Comparison of ENCODE assay signal across 31 cellular contexts in the genomic region with DNA sequence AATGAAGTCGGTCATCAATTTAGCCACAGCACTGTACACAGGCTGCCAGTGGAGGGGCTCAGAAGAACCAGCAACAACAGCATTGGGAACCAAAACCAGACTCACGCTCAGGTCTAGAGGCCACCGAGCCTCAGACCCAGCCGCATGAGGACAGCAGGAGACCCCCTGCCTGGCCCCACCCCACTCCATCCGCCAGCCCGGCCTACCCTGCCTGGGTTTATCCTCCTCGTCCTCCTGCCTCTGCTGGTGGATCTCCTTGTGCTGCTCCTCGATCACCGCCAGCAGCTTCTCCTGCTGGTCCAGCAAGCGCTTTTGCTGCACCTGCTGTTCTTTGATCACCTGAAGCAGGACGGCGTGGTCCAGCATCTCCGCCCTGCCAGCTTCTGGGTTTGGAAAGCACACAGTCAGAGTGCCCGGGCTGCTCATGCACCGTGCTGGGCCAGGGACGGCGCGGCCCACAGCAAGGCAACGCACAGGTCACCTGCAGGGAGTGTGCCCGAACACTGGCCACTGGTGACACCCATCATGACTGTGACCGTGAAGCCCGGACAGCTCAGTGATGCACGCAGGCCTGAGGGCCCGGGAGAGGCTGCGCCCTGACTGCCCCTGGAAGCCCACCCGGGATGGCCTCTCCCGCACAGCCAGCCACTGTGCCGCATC. TPM values are rescaled to one million over a fixed set of nuclear protein-coding genes. Genes with fewer than 3 reads are reported as not detected.
DNase-seq lines count a peak whose midpoint lies in the region; ATAC-seq, FAIRE-seq and TF ChIP-seq lines count a peak whose summit lies in the region.
"Had no signal": no experiment of that assay in that cellular context is flagged by ENCODE, and none has a peak within 500 bp of the region (broad histone marks: within the 10 kb centered on the region; RNA-seq: fewer than 3 reads in every experiment).

No MANE protein-coding gene starts in this region.

- H3K36me3 Mint-ChIP-seq in T-helper 2 cell treated with Interferon-gamma antibody and Interleukin-4, amounts not matched to agents 5 μg/mL and 100 μg/mL, for 36 hours (ENCODE audit: low read depth) = peaks cover 23% of the 10 kb centered on the region
- H3K36me3 Mint-ChIP-seq in astrocyte (ENCODE audit: low read depth, unreplicated experiment) = peaks cover 4% of the 10 kb centered on the region
- H3K36me3 Mint-ChIP-seq: activated naive CD8-positive, alpha-beta T cell; CD4-positive, CD25-positive, alpha-beta regulatory T cell had no signal

- no peak overlapping the region for H3K4me3 Mint-ChIP-seq in T-helper 2 cell treated with Interferon-gamma antibody and Interleukin-4, amounts not matched to agents 5 μg/mL and 100 μg/mL, for 36 hours
- no peak overlapping the region for H3K4me3 Mint-ChIP-seq in astrocyte (ENCODE audit: unreplicated experiment)
- H3K4me3 Mint-ChIP-seq: activated naive CD8-positive, alpha-beta T cell; CD4-positive, CD25-positive, alpha-beta regulatory T cell; H9; immature natural killer cell; stimulated activated naive CD8-positive, alpha-beta T cell treated with anti-CD3 and anti-CD28 coated beads, Interleukin-15, Interleukin-2, amounts not matched to agents 100 ng/mL and 50 ng/mL, for 24 hours; T-cell had no signal

- no peak for TF ChIP-seq CTCF in GM06990 (IDR thresholded peaks at IDR 0.05; ENCODE audit: insufficient read depth, low read length, poor library complexity, severe bottlenecking)
- TF ChIP-seq CTCF in astrocyte (IDR thresholded peaks at IDR 0.05; ENCODE audit: insufficient read depth, low read depth, low read length) = no peak
- no peak for TF ChIP-seq CTCF in lower lobe of right lung (IDR thresholded peaks at IDR 0.05)

- H3K9me3 Mint-ChIP-seq in T-helper 2 cell treated with Interferon-gamma antibody and Interleukin-4, amounts not matched to agents 5 μg/mL and 100 μg/mL, for 36 hours = no peaks in the 10 kb centered on the region
- peaks cover 2% of the 10 kb centered on the region for H3K9me3 Mint-ChIP-seq in astrocyte (ENCODE audit: unreplicated experiment)
- H3K9me3 Mint-ChIP-seq: activated T-helper 2 cell treated with anti-CD3 and anti-CD28 coated beads, Interferon-gamma antibody, Interleukin-2, Interleukin-4, amounts not matched to agents 10 μg/mL and 5 μg/mL and 100 μg/mL, durations not matched to agents 14 hours and 24 hours and 36 hours; CD4-positive, CD25-positive, alpha-beta regulatory T cell; H9; immature natural killer cell; stimulated activated naive CD8-positive, alpha-beta T cell treated with anti-CD3 and anti-CD28 coated beads, Interleukin-15, Interleukin-2, amounts not matched to agents 100 ng/mL and 50 ng/mL, for 24 hours; T-cell had no signal

- H3K4me1 ChIP-seq in astrocyte (ENCODE audit: insufficient read depth, low read length) (peaks cover 8% of the 10 kb centered on the region), lower lobe of right lung (no peaks in the 10 kb centered on the region), HAP-1 (no peaks in the 10 kb centered on the region)
- H3K4me1 ChIP-seq: pancreas, testis, uterus had no signal

- no peak overlapping the region for H3K27ac ChIP-seq in astrocyte (ENCODE audit: low read depth, low read length)
- H3K27ac ChIP-seq in lower lobe of right lung = no peak overlapping the region
- H3K27ac ChIP-seq: epithelial cell of prostate, pancreas, testis, uterus had no signal

- H4K20me1 ChIP-seq in astrocyte (ENCODE audit: insufficient read depth, low read length) = peaks cover 40% of the 10 kb centered on the region

- H3K4me3 ChIP-seq in GM06990 (replicated peaks; ENCODE audit: low read depth, low read length) = no peak overlapping the region
- no peak overlapping the region for H3K4me3 ChIP-seq in astrocyte (ENCODE audit: insufficient read depth, low read depth, low read length)
- H3K4me3 ChIP-seq in lower lobe of right lung = no peak overlapping the region
- H3K4me3 ChIP-seq in HAP-1 = no peak overlapping the region
- H3K4me3 ChIP-seq: pancreas, smooth muscle cell, testis, uterus had no signal

- no peak overlapping the region for H2AFZ ChIP-seq in astrocyte (ENCODE audit: low read depth, low read length)

- H3K4me1 Mint-ChIP-seq in T-helper 2 cell treated with Interferon-gamma antibody and Interleukin-4, amounts not matched to agents 5 μg/mL and 100 μg/mL, for 36 hours (ENCODE audit: low read depth) = peaks cover 4% of the 10 kb centered on the region
- H3K4me1 Mint-ChIP-seq in astrocyte (ENCODE audit: low read depth, unreplicated experiment) = peaks cover 4% of the 10 kb centered on the region

- in situ Hi-C loops in HAP-1 (cut with MboI; ENCODE audit: low sequenced_read_pairs) = no loop called here

- no peaks in the 10 kb centered on the region for H3K27me3 Mint-ChIP-seq in T-helper 2 cell treated with Interferon-gamma antibody and Interleukin-4, amounts not matched to agents 5 μg/mL and 100 μg/mL, for 36 hours (ENCODE audit: low read depth)
- no peaks in the 10 kb centered on the region for H3K27me3 Mint-ChIP-seq in astrocyte (ENCODE audit: low read depth, unreplicated experiment)
- H3K27me3 Mint-ChIP-seq: activated naive CD8-positive, alpha-beta T cell; CD4-positive, CD25-positive, alpha-beta regulatory T cell; stimulated activated naive CD8-positive, alpha-beta T cell treated with anti-CD3 and anti-CD28 coated beads, Interleukin-15, Interleukin-2, amounts not matched to agents 100 ng/mL and 50 ng/mL, for 24 hours; T-cell had no signal

- no peak for FAIRE-seq in astrocyte (lab: Jason Lieb, UNC)
- FAIRE-seq: bronchial epithelial cell, colon, pancreas had no signal

- H3K27me3 ChIP-seq in GM06990 (replicated peaks; ENCODE audit: control insufficient read depth, insufficient read depth, low read length) (no peaks in the 10 kb centered on the region), astrocyte (ENCODE audit: insufficient read depth, low read length) (no peaks in the 10 kb centered on the region), lower lobe of right lung (ENCODE audit: low read depth) (no peaks in the 10 kb centered on the region), HAP-1 (ENCODE audit: low read depth) (no peaks in the 10 kb centered on the region)
- H3K27me3 ChIP-seq: pancreas, testis, uterus had no signal

- peaks cover 18% of the 10 kb centered on the region for H3K36me3 ChIP-seq in GM06990 (ENCODE audit: control insufficient read depth, insufficient read depth, low read length)
- H3K36me3 ChIP-seq in astrocyte (ENCODE audit: insufficient read depth, low read length) = no peaks in the 10 kb centered on the region
- peaks cover 39% of the 10 kb centered on the region for H3K36me3 ChIP-seq in lower lobe of right lung
- peaks cover 13% of the 10 kb centered on the region for H3K36me3 ChIP-seq in HAP-1 (replicated peaks)
- H3K36me3 ChIP-seq: uterus had no signal

- H3K9ac ChIP-seq in astrocyte (ENCODE audit: low read length) = no peak overlapping the region

- peaks cover 2% of the 10 kb centered on the region for H3K79me2 ChIP-seq in astrocyte (ENCODE audit: insufficient read depth, low read length)

- no peak overlapping the region for H3K4me2 ChIP-seq in astrocyte (ENCODE audit: low read length)
- H3K4me2 ChIP-seq: smooth muscle cell had no signal

- H3K9me3 ChIP-seq in astrocyte (ENCODE audit: insufficient read depth, low read depth, low read length) (no peaks in the 10 kb centered on the region), lower lobe of right lung (no peaks in the 10 kb centered on the region), HAP-1 (no peaks in the 10 kb centered on the region)
- H3K9me3 ChIP-seq: pancreas, testis, uterus had no signal

- peak overlapping the region; percentile 31 for H3K27ac Mint-ChIP-seq in T-helper 2 cell treated with Interferon-gamma antibody and Interleukin-4, amounts not matched to agents 5 μg/mL and 100 μg/mL, for 36 hours
- peak overlapping the region; percentile 69 for H3K27ac Mint-ChIP-seq in astrocyte (ENCODE audit: unreplicated experiment)
- H3K27ac Mint-ChIP-seq: activated naive CD8-positive, alpha-beta T cell; activated T-helper 2 cell treated with anti-CD3 and anti-CD28 coated beads, Interferon-gamma antibody, Interleukin-2, Interleukin-4, amounts not matched to agents 10 μg/mL and 5 μg/mL and 100 μg/mL, durations not matched to agents 14 hours and 24 hours and 36 hours; stimulated activated naive CD8-positive, alpha-beta T cell treated with anti-CD3 and anti-CD28 coated beads, Interleukin-15, Interleukin-2, amounts not matched to agents 100 ng/mL and 50 ng/mL, for 24 hours; T-cell had no signal

- ATAC-seq in lower lobe of right lung = peak in 1 of 2 donors; percentile 3
- ATAC-seq: T-cell had no signal

- DNase-seq in T-helper 2 cell treated with Interferon-gamma antibody and Interleukin-4, amounts not matched to agents 5 μg/mL and 100 μg/mL, for 36 hours (ENCODE audit: low spot score) = no peak
- DNase-seq in T-helper 2 cell (no peak), GM06990 (ENCODE audit: extremely low read depth, insufficient read length) (peak; percentile 18), astrocyte (ENCODE audit: low read depth) (no peak), lower lobe of right lung (peak; percentile 44), DMS114 treated with DMSO at 0.1 percent for 48 hours (lab: John Stamatoyannopoulos, UW; ENCODE audit: unreplicated experiment) (no peak), foreskin melanocyte (no peak), HAP-1 (ENCODE audit: low spot score in 2 of 2) (no peak)
- DNase-seq: 8988T; activated CD4-positive, alpha-beta T cell treated with anti-CD3 and anti-CD28 coated beads, Interleukin-2, amount 50 U/mL, for 48 hours; activated CD8-positive, alpha-beta memory T cell treated with anti-CD3 and anti-CD28 coated beads, Interleukin-2, amount 50 U/mL, for 48 hours; CD4-positive, CD25-positive, alpha-beta regulatory T cell; H9; immature natural killer cell; Kasumi-1; mesendoderm; NCI-H1436 treated with DMSO at 0.1 percent for 48 hours; NCI-H2107; NCI-H748 treated with DMSO at 0.1 percent for 48 hours; stimulated activated CD4-positive, alpha-beta T cell treated with anti-CD3 and anti-CD28 coated beads, Interleukin-2, amount 100 ng/mL, for 24 hours; T-cell; testis; uterus had no signal

- intact Hi-C loops in lower lobe of right lung (cut with DNase I) = no loop called here

RNA-seq across cellular contexts. Expression of a gene that starts 7.7 kb away (rescaled TPM):
- total RNA-seq in astrocyte (52.6 and 67.2 TPM in 2 replicates), lower lobe of right lung (24.3 TPM)

RNA-seq across cellular contexts. Expression of a gene that starts 8.0 kb away (rescaled TPM):
- 26.4 and 28.7 TPM in 2 replicates for total RNA-seq in astrocyte
- 43.2 TPM for total RNA-seq in lower lobe of right lung

RNA-seq across cellular contexts. Expression of a gene that starts 24.0 kb away (rescaled TPM):
- total RNA-seq in astrocyte (5.8 and 5.9 TPM in 2 replicates), lower lobe of right lung (8.3 TPM)

RNA-seq across cellular contexts. Expression of a gene that starts 48.3 kb away (rescaled TPM):
- 71.4 and 80.3 TPM in 2 replicates for total RNA-seq in astrocyte
- total RNA-seq in lower lobe of right lung = 98.1 TPM

Comparison
In these comparisons a context has a peak if more than half of its experiments do, and no peak if none do; other contexts are left out.
1. DNase-seq: peak in GM06990 (single experiment) and lower lobe of right lung (single experiment); none in T-helper 2 cell treated with Interferon-gamma antibody and Interleukin-4, amounts not matched to agents 5 μg/mL and 100 μg/mL, for 36 hours (single experiment), T-helper 2 cell (0 of 5), astrocyte (single experiment), DMS114 treated with DMSO at 0.1 percent for 48 hours (single experiment), foreskin melanocyte (single experiment) and HAP-1 (0 of 2).